11 cellular contexts compared by ENCODE assay signal in the genomic region with DNA sequence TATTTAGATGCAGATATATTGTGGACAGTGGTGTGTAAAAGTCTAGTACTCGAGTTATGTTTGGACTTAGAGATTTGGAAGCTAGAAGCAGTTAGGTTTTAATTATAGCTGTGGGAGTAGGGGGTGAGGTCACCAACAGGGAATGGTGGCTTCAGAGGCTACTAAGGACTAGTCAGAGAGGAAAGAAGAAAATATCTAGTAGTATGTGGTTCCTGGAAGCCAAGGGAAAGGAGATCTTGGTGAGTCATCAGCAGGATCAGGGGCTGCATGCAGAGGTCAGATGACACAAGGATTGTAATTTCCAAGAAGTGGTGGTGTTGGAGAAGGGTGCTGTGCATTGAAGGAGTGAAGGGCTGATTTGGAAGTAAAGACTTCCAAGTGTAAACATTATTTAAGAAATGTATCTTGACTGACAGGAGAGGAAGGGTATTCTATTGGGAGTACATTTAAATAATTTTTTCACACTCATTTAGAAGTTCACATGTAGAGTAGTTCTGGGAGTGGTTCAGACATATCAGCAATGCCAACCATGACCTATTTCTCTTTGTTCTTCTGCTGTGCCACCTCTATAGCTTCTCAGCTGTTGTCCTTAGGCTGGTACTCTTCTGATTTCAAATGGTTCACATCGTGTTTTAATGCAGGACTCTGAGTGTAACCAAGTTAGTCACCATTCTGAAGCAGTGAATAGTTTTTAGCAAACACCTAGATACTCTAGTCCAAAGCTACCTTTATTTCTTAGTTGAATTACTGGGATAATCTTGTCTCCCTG. TPM values are rescaled to one million over a fixed set of nuclear protein-coding genes. Genes with fewer than 3 reads are reported as not detected.
DNase-seq lines count a peak whose midpoint lies in the region; ATAC-seq and TF ChIP-seq lines count a peak whose summit lies in the region.
"Had no signal": no experiment of that assay in that cellular context is flagged by ENCODE, and none has a peak within 500 bp of the region (broad histone marks: within the 10 kb centered on the region; RNA-seq: fewer than 3 reads in every experiment).

No MANE protein-coding gene starts in this region.

- H3K9me3 ChIP-seq in lung (ENCODE audit: control insufficient read depth in 2 of 2, insufficient read depth in 1 of 2, low read length in 1 of 2), result no peaks in the 10 kb centered on the region
- no peaks in the 10 kb centered on the region for H3K9me3 ChIP-seq in effector memory CD4-positive, alpha-beta T cell (ENCODE audit: control insufficient read depth, low read length)

- H3K27me3 ChIP-seq in lung (ENCODE audit: control insufficient read depth, insufficient read depth), result no peaks in the 10 kb centered on the region
- H3K27me3 ChIP-seq in effector memory CD4-positive, alpha-beta T cell (replicated peaks; ENCODE audit: control insufficient read depth, insufficient read depth, low read length, poor library complexity, severe bottlenecking), result no peaks in the 10 kb centered on the region

- DNase-seq in AG10803 (ENCODE audit: low read depth) (peak; percentile 89), HS-5 (ENCODE audit: low read depth) (peak; percentile 92), astrocyte of the hippocampus (ENCODE audit: low read depth, low spot score) (peak; percentile 80), lung (ENCODE audit: low spot score) (no peak), NCI-H1436 treated with DMSO at 0.1 percent for 48 hours (lab: John Stamatoyannopoulos, UW) (no peak)
- DNase-seq in activated effector memory CD4-positive, alpha-beta T cell treated with Interleukin-2 at 50 U/mL for 16 hours, result no peak
- no peak for DNase-seq in effector memory CD4-positive, alpha-beta T cell
- DNase-seq: immature natural killer cell, NCI-H345 had no signal

- peak overlapping the region in 1 of 2 donors; percentile 0 for H3K27ac ChIP-seq in lung (ENCODE audit: low read depth in 1 of 2, low read length in 1 of 2)
- no peak overlapping the region for H3K27ac ChIP-seq in effector memory CD4-positive, alpha-beta T cell (ENCODE audit: insufficient read depth, low read length, poor library complexity, severe bottlenecking)
- H3K27ac ChIP-seq: VCaP had no signal

- TF ChIP-seq CTCF in AG10803 (conservative IDR thresholded peaks at IDR 0.05; ENCODE audit: low read length) (no peak), lung (IDR thresholded peaks at IDR 0.05; ENCODE audit: control extremely low read depth, extremely low read depth) (no peak)

- peaks cover 19 to 34% of the 10 kb centered on the region in 2 donors for H3K36me3 ChIP-seq in lung (ENCODE audit: control insufficient read depth in 2 of 2, insufficient read depth in 2 of 2, low read length in 2 of 2)
- H3K36me3 ChIP-seq in effector memory CD4-positive, alpha-beta T cell (ENCODE audit: control insufficient read depth, insufficient read depth, low read length), result peaks cover 49% of the 10 kb centered on the region

- WGBS in lung, 2 donors, result 86 to 94% methylated on average over 2 of the region's 2 CpGs

- ATAC-seq in lung (ENCODE audit: insufficient read depth, low FRiP score) (peak; percentile 53), GM18861 (IDR thresholded peaks at IDR 0.05; ENCODE audit: unreplicated experiment) (no peak)

- no peak overlapping the region for H3K4me3 ChIP-seq in AG10803 (ENCODE audit: low read length)
- H3K4me3 ChIP-seq in lung, result no peak overlapping the region
- H3K4me3 ChIP-seq in effector memory CD4-positive, alpha-beta T cell (ENCODE audit: insufficient read depth, low read depth, low read length, poor library complexity, severe bottlenecking), result no peak overlapping the region

- H3K4me1 ChIP-seq in lung (ENCODE audit: control insufficient read depth in 2 of 2, insufficient read depth in 2 of 2, low read length in 2 of 2), result peaks cover 0 to 11% of the 10 kb centered on the region in 2 donors
- H3K4me1 ChIP-seq in effector memory CD4-positive, alpha-beta T cell (ENCODE audit: control insufficient read depth, insufficient read depth, low read length, poor library complexity, severe bottlenecking), result no peaks in the 10 kb centered on the region

RNA-seq across cellular contexts. Expression of a gene that starts 59.2 kb away (rescaled TPM):
- total RNA-seq in lung, result 100 to 1,000 TPM in 1 of 2 donors, 10 to 100 TPM in 1; 67.5 to 154 TPM
- polyA plus RNA-seq in lung, result 10 to 100 TPM; 22.2 to 50.9 TPM

Comparison
In these comparisons a context has a peak if more than half of its experiments do, and no peak if none do; other contexts are left out.
1. DNase-seq: peak in AG10803 (single experiment), HS-5 (single experiment) and astrocyte of the hippocampus (single experiment); none in lung (single experiment), NCI-H1436 treated with DMSO at 0.1 percent for 48 hours (single experiment), activated effector memory CD4-positive, alpha-beta T cell treated with Interleukin-2 at 50 U/mL for 16 hours (single experiment) and effector memory CD4-positive, alpha-beta T cell (0 of 3).